12 cellular contexts compared by ENCODE assay signal in genomic region chr6:149955975-149956317, GRCh38. TPM values are rescaled to one million over a fixed set of nuclear protein-coding genes. Genes with fewer than 3 reads are reported as not detected.
"Had no signal": no experiment of that assay in that cellular context is flagged by ENCODE, and none has a peak within 500 bp of the region (broad histone marks: within the 10 kb centered on the region; RNA-seq: fewer than 3 reads in every experiment).

No MANE protein-coding gene starts in this region.

RNA-seq across cellular contexts. Expression of gene ULBP1, which starts 7.8 kb away (rescaled TPM):
- total RNA-seq: sciatic nerve, skeletal muscle tissue, uterus had no signal
- polyA plus RNA-seq: naive thymus-derived CD8-positive, alpha-beta T cell had no signal

RNA-seq across cellular contexts. Expression of gene ULBP2, which starts 14.1 kb away (rescaled TPM):
- total RNA-seq: naive thymus-derived CD8-positive, alpha-beta T cell; skeletal muscle tissue had no signal

RNA-seq across cellular contexts. Expression of gene RAET1G, which starts 33.0 kb away (rescaled TPM):
- total RNA-seq: myocyte; naive thymus-derived CD8-positive, alpha-beta T cell; neural crest cell; skeletal muscle tissue; thoracic aorta had no signal
- polyA plus RNA-seq: naive thymus-derived CD8-positive, alpha-beta T cell had no signal

RNA-seq across cellular contexts. Expression of gene RAET1E, which starts 58.0 kb away (rescaled TPM):
- total RNA-seq: naive thymus-derived CD8-positive, alpha-beta T cell; natural killer cell treated with Interleukin-12 subunit alpha and Interleukin-12 subunit beta and Interleukin-15 and Interleukin-18, amount 100 ng/mL, for 72 hours; neural crest cell; osteocyte; stomach; temporal lobe; thoracic aorta had no signal
- polyA plus RNA-seq: naive thymus-derived CD8-positive, alpha-beta T cell; pancreas had no signal
